In the genomic region with DNA sequence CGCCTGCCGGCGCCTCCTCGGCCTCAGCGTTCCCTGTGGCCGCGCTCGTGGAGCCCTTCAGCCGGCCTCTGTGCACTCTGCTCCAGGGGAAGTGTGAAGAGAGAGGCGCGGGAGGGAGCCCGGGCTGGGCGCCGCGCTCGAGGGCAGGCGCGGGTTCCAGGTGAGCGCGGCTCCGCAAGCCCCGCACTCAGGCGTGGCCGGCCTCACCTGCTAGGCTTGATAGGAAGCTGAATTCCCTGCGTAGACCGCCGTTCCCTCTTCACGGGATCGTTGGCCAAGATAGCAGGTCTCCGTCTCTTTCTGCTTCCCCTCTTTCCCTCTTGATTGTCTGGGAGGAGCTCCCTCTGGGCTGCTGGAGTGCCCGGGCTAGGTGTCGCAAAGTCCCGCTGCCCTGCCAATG, we compare ENCODE assay signal across 1 cellular context.
TF ChIP-seq lines count a peak whose summit lies in the region.

No MANE protein-coding gene starts in this region.

TF ChIP-seq in neural cell, 6 proteins besides CTCF, POLR2A, EP300 and RAD21 (continued from another document):
- TF ChIP-seq, protein P1, sequence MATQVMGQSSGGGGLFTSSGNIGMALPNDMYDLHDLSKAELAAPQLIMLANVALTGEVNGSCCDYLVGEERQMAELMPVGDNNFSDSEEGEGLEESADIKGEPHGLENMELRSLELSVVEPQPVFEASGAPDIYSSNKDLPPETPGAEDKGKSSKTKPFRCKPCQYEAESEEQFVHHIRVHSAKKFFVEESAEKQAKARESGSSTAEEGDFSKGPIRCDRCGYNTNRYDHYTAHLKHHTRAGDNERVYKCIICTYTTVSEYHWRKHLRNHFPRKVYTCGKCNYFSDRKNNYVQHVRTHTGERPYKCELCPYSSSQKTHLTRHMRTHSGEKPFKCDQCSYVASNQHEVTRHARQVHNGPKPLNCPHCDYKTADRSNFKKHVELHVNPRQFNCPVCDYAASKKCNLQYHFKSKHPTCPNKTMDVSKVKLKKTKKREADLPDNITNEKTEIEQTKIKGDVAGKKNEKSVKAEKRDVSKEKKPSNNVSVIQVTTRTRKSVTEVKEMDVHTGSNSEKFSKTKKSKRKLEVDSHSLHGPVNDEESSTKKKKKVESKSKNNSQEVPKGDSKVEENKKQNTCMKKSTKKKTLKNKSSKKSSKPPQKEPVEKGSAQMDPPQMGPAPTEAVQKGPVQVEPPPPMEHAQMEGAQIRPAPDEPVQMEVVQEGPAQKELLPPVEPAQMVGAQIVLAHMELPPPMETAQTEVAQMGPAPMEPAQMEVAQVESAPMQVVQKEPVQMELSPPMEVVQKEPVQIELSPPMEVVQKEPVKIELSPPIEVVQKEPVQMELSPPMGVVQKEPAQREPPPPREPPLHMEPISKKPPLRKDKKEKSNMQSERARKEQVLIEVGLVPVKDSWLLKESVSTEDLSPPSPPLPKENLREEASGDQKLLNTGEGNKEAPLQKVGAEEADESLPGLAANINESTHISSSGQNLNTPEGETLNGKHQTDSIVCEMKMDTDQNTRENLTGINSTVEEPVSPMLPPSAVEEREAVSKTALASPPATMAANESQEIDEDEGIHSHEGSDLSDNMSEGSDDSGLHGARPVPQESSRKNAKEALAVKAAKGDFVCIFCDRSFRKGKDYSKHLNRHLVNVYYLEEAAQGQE (IDR thresholded peaks at IDR 0.05; ENCODE audit: borderline replicate concordance), result no peak
- no peak for TF ChIP-seq MXI1 (conservative IDR thresholded peaks at IDR 0.05; ENCODE audit: poor library complexity, severe bottlenecking)
- TF ChIP-seq EZH2 (IDR thresholded peaks at IDR 0.05; ENCODE audit: borderline replicate concordance, insufficient read depth, low read length, poor library complexity, severe bottlenecking), result no peak
- no peak for TF ChIP-seq POLR2AphosphoS5 (IDR thresholded peaks at IDR 0.05)
- no peak for TF ChIP-seq SMC3 (conservative IDR thresholded peaks at IDR 0.05; ENCODE audit: poor library complexity)
